In the genomic region with DNA sequence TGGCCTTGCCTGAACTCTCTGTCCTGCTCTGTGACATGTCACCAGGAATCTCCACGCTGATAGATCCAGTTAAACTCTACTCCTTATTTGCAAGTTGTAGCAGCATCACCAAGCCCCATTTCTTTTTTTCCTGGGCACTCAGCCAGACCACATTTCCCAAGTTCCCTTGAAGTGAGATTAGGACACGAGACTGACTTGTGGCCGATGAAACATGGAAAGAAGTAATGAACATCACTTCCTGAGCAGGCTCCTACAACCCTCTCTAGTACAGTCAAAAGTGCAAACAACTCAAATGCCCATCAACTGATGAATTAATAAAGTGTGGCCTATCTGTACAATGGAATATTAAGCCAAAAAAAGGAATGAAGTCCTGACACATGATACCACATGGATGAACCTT, we compare ENCODE assay signal across 15 cellular contexts.
DNase-seq lines count a peak whose midpoint lies in the region; ATAC-seq and TF ChIP-seq lines count a peak whose summit lies in the region.
"Had no signal": no experiment of that assay in that cellular context is flagged by ENCODE, and none has a peak within 500 bp of the region (broad histone marks: within the 10 kb centered on the region; RNA-seq: fewer than 3 reads in every experiment).

No MANE protein-coding gene starts in this region.

- in situ Hi-C loops in GM23248 (cut with MboI): no loop called here
- in situ Hi-C loops in transverse colon (cut with MboI; ENCODE audit: low pct_ligation_motif_present in 1 of 4, low pct_unique_long_range_greater_than_20kb in 1 of 4, low sequenced_read_pairs in 3 of 4): no loop called here

- no peaks in the 10 kb centered on the region for H3K36me3 ChIP-seq in GM23248 (ENCODE audit: low read depth)
- no peaks in the 10 kb centered on the region for H3K36me3 ChIP-seq in SK-N-MC (ENCODE audit: insufficient read depth, low read length)
- no peaks in the 10 kb centered on the region for H3K36me3 ChIP-seq in transverse colon

- no peaks in the 10 kb centered on the region for H3K9me2 ChIP-seq in GM23248 (ENCODE audit: insufficient read depth)

- no peak for ATAC-seq in GM18519 (IDR thresholded peaks at IDR 0.05; ENCODE audit: low FRiP score, unreplicated experiment)

- intact Hi-C loops in transverse colon (cut with DNase I; ENCODE audit: low total_unique reads): no loop called here

- TF ChIP-seq EP300 in transverse colon (IDR thresholded peaks at IDR 0.05; ENCODE audit: low read depth): no peak

- H3K9ac ChIP-seq in GM23248 (no peak overlapping the region), SK-N-MC (ENCODE audit: insufficient read length) (no peak overlapping the region)

- no peaks in the 10 kb centered on the region for H4K20me1 ChIP-seq in GM23248 (ENCODE audit: insufficient read depth)

- H3K27ac ChIP-seq in GM23248: no peak overlapping the region
- no peak overlapping the region for H3K27ac ChIP-seq in SK-N-MC
- no peak overlapping the region for H3K27ac ChIP-seq in transverse colon

- H3K4me3 ChIP-seq in GM23248 (no peak overlapping the region), SK-N-MC (no peak overlapping the region), fibroblast of the aortic adventitia (ENCODE audit: low read depth, low read length) (no peak overlapping the region), transverse colon (no peak overlapping the region)

- no peak overlapping the region for H2AFZ ChIP-seq in GM23248

- no peak for TF ChIP-seq CTCF in fibroblast of the aortic adventitia (IDR thresholded peaks at IDR 0.05; ENCODE audit: insufficient read depth, low read length)
- TF ChIP-seq CTCF in transverse colon (IDR thresholded peaks at IDR 0.05): no peak

- H3K79me2 ChIP-seq in GM23248 (ENCODE audit: insufficient read depth): no peaks in the 10 kb centered on the region

- no peak for TF ChIP-seq POLR2A in transverse colon (IDR thresholded peaks at IDR 0.05)

- H3F3A ChIP-seq in GM23248 (ENCODE audit: insufficient read depth): no peaks in the 10 kb centered on the region

- no peaks in the 10 kb centered on the region for H3K4me1 ChIP-seq in GM23248 (ENCODE audit: insufficient read depth)
- no peaks in the 10 kb centered on the region for H3K4me1 ChIP-seq in transverse colon

- H3K27me3 ChIP-seq in GM23248 (replicated peaks; ENCODE audit: insufficient read depth) (no peaks in the 10 kb centered on the region), transverse colon (no peaks in the 10 kb centered on the region)

- 3 to 15% methylated on average over 3 of the region's 3 CpGs for WGBS in GM23248 (ENCODE audit: low coverage in 1 of 2, low lambda C conversion rate in 2 of 2, missing lambda C conversion rate in 2 of 2), 2 experiments
- 32% methylated on average over 3 of the region's 3 CpGs; no CpG with 5 or more reads in 1 of the 2 donors for WGBS in transverse colon (ENCODE audit: low coverage in 1 of 2), 2 donors

- H3K9me3 ChIP-seq in GM23248 (ENCODE audit: low read depth): no peaks in the 10 kb centered on the region
- no peaks in the 10 kb centered on the region for H3K9me3 ChIP-seq in SK-N-MC (ENCODE audit: low read depth, low read length)
- H3K9me3 ChIP-seq in transverse colon: no peaks in the 10 kb centered on the region

- no peak overlapping the region for H3K4me2 ChIP-seq in GM23248 (ENCODE audit: unreplicated experiment)

- peak; percentile 67 for DNase-seq in A172 (ENCODE audit: low spot score)
- DNase-seq in GM23248: peak; percentile 3
- DNase-seq in SK-N-MC (ENCODE audit: low read depth, low spot score): peak; percentile 6
- DNase-seq in fibroblast of the aortic adventitia (ENCODE audit: low read depth): peak; percentile 35
- DNase-seq in transverse colon: no peak
- DNase-seq in activated CD4-positive, alpha-beta T cell treated with anti-CD3 and anti-CD28 coated beads, Interleukin-2, amount 50 U/mL, for 4 hours: no peak
- DNase-seq in activated gamma-delta T cell (lab: John Stamatoyannopoulos, UW): no peak
- DNase-seq: activated naive CD4-positive, alpha-beta T cell; DMS153; NCI-H1694 treated with DMSO at 0.1 percent for 48 hours; NCI-H526 treated with DMSO at 0.1 percent for 48 hours; occipital lobe; Right ventricle myocardium superior; T1000 had no signal

Comparison
In these comparisons a context has a peak if more than half of its experiments do, and no peak if none do; other contexts are left out.
1. DNase-seq: peak in A172 (single experiment), GM23248 (single experiment), SK-N-MC (single experiment) and fibroblast of the aortic adventitia (single experiment); none in transverse colon (single experiment), activated CD4-positive, alpha-beta T cell treated with anti-CD3 and anti-CD28 coated beads, Interleukin-2, amount 50 U/mL, for 4 hours (0 of 2) and activated gamma-delta T cell (single experiment).